Comparison of ENCODE assay signal across 1 cellular context in the genomic region with DNA sequence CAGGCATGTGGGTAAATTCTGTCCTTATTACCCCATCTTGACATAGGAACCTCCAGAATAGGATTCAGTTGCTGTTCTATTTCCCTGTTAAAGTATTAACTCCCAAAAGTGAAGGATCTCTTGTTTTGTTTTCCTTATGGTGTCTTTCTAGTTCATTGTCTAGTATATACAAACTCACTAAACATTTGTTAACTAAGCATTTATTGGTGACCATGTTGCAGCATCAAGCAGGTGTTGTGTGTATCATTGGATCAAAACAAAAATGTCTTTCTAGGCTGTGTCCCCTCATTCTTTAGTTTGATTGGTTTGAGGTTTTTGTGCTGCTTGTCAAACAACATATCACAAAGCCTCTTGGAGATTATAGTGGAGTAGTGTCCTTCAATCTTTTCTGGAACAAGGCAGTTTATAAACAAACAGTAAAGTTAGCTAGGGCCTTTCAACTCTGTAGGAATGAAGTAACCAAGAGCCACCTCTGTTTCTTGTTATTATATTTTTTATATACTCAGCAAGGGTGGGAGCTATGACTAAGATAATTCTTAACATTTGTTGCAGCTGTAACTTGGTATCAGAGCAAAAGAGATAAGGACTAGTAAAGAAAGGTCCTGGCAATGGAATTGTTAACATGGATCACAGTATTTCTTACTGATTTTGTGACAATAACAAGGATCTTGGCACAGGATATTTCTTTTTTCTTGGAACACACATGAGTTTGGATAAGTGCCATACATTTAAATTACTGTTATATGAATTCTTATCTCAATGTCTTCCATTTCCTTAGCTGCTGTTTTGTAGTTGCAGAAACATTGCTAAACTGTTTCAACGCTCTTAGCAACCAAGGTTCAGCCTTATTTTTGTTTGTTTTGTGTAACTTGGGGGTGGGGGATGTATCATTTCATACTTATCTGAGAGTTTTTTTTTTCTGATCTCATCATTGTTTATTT.
TF ChIP-seq lines count a peak whose summit lies in the region.

No MANE protein-coding gene starts in this region.

TF ChIP-seq in A549, 52 proteins besides CTCF, POLR2A, EP300 and RAD21 (continued from another document):
- TF ChIP-seq REST (IDR thresholded peaks at IDR 0.05): no peak
- TF ChIP-seq CEBPB (IDR thresholded peaks at IDR 0.05): peak; percentile 77 to 79
- TF ChIP-seq NFE2L2 (conservative IDR thresholded peaks at IDR 0.05; ENCODE audit: low read length): no peak
- no peak for TF ChIP-seq ZC3H11A (IDR thresholded peaks at IDR 0.05)
- TF ChIP-seq FOSL2 (IDR thresholded peaks at IDR 0.05): 0 out of 2 replicates have a peak, but pooled peaks have one; percentile 26
- TF ChIP-seq FOSL2 (CRISPR knock-in tag; IDR thresholded peaks at IDR 0.05): peak; percentile 56
- no peak for TF ChIP-seq HOXB5 (CRISPR knock-in tag; IDR thresholded peaks at IDR 0.05)
- TF ChIP-seq HEYL (CRISPR knock-in tag; IDR thresholded peaks at IDR 0.05): no peak
- TF ChIP-seq, protein P1, sequence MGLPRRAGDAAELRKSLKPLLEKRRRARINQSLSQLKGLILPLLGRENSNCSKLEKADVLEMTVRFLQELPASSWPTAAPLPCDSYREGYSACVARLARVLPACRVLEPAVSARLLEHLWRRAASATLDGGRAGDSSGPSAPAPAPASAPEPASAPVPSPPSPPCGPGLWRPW (IDR thresholded peaks at IDR 0.05): peak; percentile 20; the same call in 1 of the 2 replicates
- TF ChIP-seq SREBF2 (IDR thresholded peaks at IDR 0.05): no peak
- TF ChIP-seq HDAC2 (IDR thresholded peaks at IDR 0.05): no peak
- peak; percentile 32; the same call in 1 of the 2 replicates for TF ChIP-seq GATA3 (IDR thresholded peaks at IDR 0.05; ENCODE audit: borderline replicate concordance)
- TF ChIP-seq MAFK (IDR thresholded peaks at IDR 0.05; ENCODE audit: partially characterized antibody): peak; percentile 82
